Comparison of ENCODE assay signal across 30 cellular contexts in genomic region chr7:128197586-128197985, GRCh38. TPM values are rescaled to one million over a fixed set of nuclear protein-coding genes. Genes with fewer than 3 reads are reported as not detected.
DNase-seq lines count a peak whose midpoint lies in the region; ATAC-seq and TF ChIP-seq lines count a peak whose summit lies in the region.
"Had no signal": no experiment of that assay in that cellular context is flagged by ENCODE, and none has a peak within 500 bp of the region (broad histone marks: within the 10 kb centered on the region; RNA-seq: fewer than 3 reads in every experiment).

No MANE protein-coding gene starts in this region.

- H3K27me3 Mint-ChIP-seq in activated T-cell treated with anti-CD3 and anti-CD28 coated beads, Interleukin-2, amount 50 U/mL, for 72 hours (ENCODE audit: low read depth): peaks cover 33% of the 10 kb centered on the region

- H3F3A ChIP-seq in GM23248 (ENCODE audit: insufficient read depth): no peaks in the 10 kb centered on the region

- H3K27ac ChIP-seq in GM23248 (no peak overlapping the region), SJCRH30 (no peak overlapping the region), A673 (ENCODE audit: low read depth, low read length, poor library complexity, severe bottlenecking) (no peak overlapping the region)
- H3K27ac ChIP-seq: C4-2B, left ventricle myocardium inferior, PC-9, right atrium auricular region, testis had no signal

- no peak overlapping the region for H3K4me2 ChIP-seq in GM23248 (ENCODE audit: unreplicated experiment)
- H3K4me2 ChIP-seq: PC-9 had no signal

- peaks cover 7 to 15% of the 10 kb centered on the region in 2 donors for H3K9me3 Mint-ChIP-seq in activated T-cell treated with anti-CD3 and anti-CD28 coated beads, Interleukin-2, amount 50 U/mL, for 72 hours

- no peaks in the 10 kb centered on the region for H3K4me1 ChIP-seq in GM23248 (ENCODE audit: insufficient read depth)
- H3K4me1 ChIP-seq in SJCRH30: no peaks in the 10 kb centered on the region
- H3K4me1 ChIP-seq in A673 (ENCODE audit: insufficient read depth, low read length, poor library complexity, severe bottlenecking): no peaks in the 10 kb centered on the region

- no peaks in the 10 kb centered on the region for H3K9me2 ChIP-seq in GM23248 (ENCODE audit: insufficient read depth)

- no peaks in the 10 kb centered on the region for H4K20me1 ChIP-seq in GM23248 (ENCODE audit: insufficient read depth)

- H3K4me3 Mint-ChIP-seq in activated T-cell treated with anti-CD3 and anti-CD28 coated beads, Interleukin-2, amount 50 U/mL, for 72 hours: no peak overlapping the region
- H3K4me3 Mint-ChIP-seq: activated naive CD8-positive, alpha-beta T cell; IgD-negative memory B cell; immature natural killer cell; naive thymus-derived CD8-positive, alpha-beta T cell; stimulated activated naive B cell treated with anti-CD40 and anti-IgM and Interleukin-4, amounts not matched to agents 10 μg/mL and 1 μg/mL and 100 μg/mL, for 72 hours had no signal

- H3K4me3 ChIP-seq in GM23248: no peak overlapping the region
- H3K4me3 ChIP-seq in SJCRH30: no peak overlapping the region
- H3K4me3 ChIP-seq in A673 (ENCODE audit: low read depth, low read length, poor library complexity, severe bottlenecking): no peak overlapping the region
- H3K4me3 ChIP-seq: left ventricle myocardium inferior, PC-9, right atrium auricular region, testis had no signal

- peak; percentile 81 for DNase-seq in AG08396 (ENCODE audit: low spot score)
- DNase-seq in GM23248: peak; percentile 71
- peak; percentile 19 to 27 for DNase-seq in SJCRH30
- DNase-seq in islet precursor cell: peak; percentile 49
- no peak for DNase-seq in A673 (ENCODE audit: low spot score)
- DNase-seq in activated T-cell treated with anti-CD3 and anti-CD28 coated beads, Interleukin-2, amount 50 U/mL, for 72 hours: no peak
- no peak for DNase-seq in iPS-NIHi7 (ENCODE audit: extremely low spot score)
- DNase-seq: ACHN; Calu3; caudate nucleus; DND-41; immature natural killer cell; left ventricle myocardium inferior; naive thymus-derived CD8-positive, alpha-beta T cell; NCI-H1436; occipital lobe; PC-9; stimulated activated CD4-positive, alpha-beta T cell treated with anti-CD3 and anti-CD28 coated beads, Interleukin-4, amount 100 ng/mL, for 24 hours; stimulated activated naive B cell treated with anti-CD40 and anti-IgM and Interleukin-4, amounts not matched to agents 10 μg/mL and 1 μg/mL and 100 μg/mL, for 72 hours; T-helper 1 cell; testis had no signal

- peaks cover 25% of the 10 kb centered on the region for H3K27me3 ChIP-seq in GM23248 (replicated peaks; ENCODE audit: insufficient read depth)
- H3K27me3 ChIP-seq in SJCRH30: peaks cover 7% of the 10 kb centered on the region
- peaks cover 28% of the 10 kb centered on the region for H3K27me3 ChIP-seq in A673 (replicated peaks; ENCODE audit: insufficient read depth, low read depth, low read length, poor library complexity)
- H3K27me3 ChIP-seq: testis had no signal

- H3K4me1 Mint-ChIP-seq in activated T-cell treated with anti-CD3 and anti-CD28 coated beads, Interleukin-2, amount 50 U/mL, for 72 hours (ENCODE audit: low read depth): peaks cover 18% of the 10 kb centered on the region

- POLR2A ChIA-PET in A673 (lab: Charles Lee; ENCODE audit: low non-redundant PET): no interaction called here

- no peak overlapping the region for H3K9ac ChIP-seq in GM23248

- H3K36me3 Mint-ChIP-seq in activated T-cell treated with anti-CD3 and anti-CD28 coated beads, Interleukin-2, amount 50 U/mL, for 72 hours (ENCODE audit: insufficient read depth in 2 of 2): peaks cover 11 to 19% of the 10 kb centered on the region in 2 donors

- BruUV-seq in A673 (replicated peaks; lab: Mats Ljungman, UMichigan): no TSS peak

- no peak overlapping the region for H3K27ac Mint-ChIP-seq in activated T-cell treated with anti-CD3 and anti-CD28 coated beads, Interleukin-2, amount 50 U/mL, for 72 hours
- H3K27ac Mint-ChIP-seq: activated naive CD8-positive, alpha-beta T cell; immature natural killer cell; naive thymus-derived CD8-positive, alpha-beta T cell; stimulated activated naive B cell treated with anti-CD40 and anti-IgM and Interleukin-4, amounts not matched to agents 10 μg/mL and 1 μg/mL and 100 μg/mL, for 72 hours had no signal

- intact Hi-C loops in A673 (cut with micrococcal nuclease; ENCODE audit: unreplicated experiment): no loop called here

- no peaks in the 10 kb centered on the region for H3K36me3 ChIP-seq in GM23248 (ENCODE audit: low read depth)
- peaks cover 2% of the 10 kb centered on the region; the same call in 1 of the 2 replicates for H3K36me3 ChIP-seq in SJCRH30
- no peaks in the 10 kb centered on the region for H3K36me3 ChIP-seq in A673 (ENCODE audit: insufficient read depth, low read length, poor library complexity, severe bottlenecking)
- H3K36me3 ChIP-seq: left ventricle myocardium inferior, right atrium auricular region had no signal

- CTCF ChIA-PET in A673 (lab: Charles Lee): no interaction called here

- 75 to 91% methylated on average over 1 of the region's 1 CpG for WGBS in GM23248 (ENCODE audit: low coverage in 1 of 2, low lambda C conversion rate in 2 of 2, missing lambda C conversion rate in 2 of 2), 2 experiments

- no peak for TF ChIP-seq CTCF in A673 (conservative IDR thresholded peaks at IDR 0.05; ENCODE audit: low read depth, low read length)

- in situ Hi-C loops in GM23248 (cut with MboI): no loop called here

- H3K9me3 ChIP-seq in GM23248 (ENCODE audit: low read depth) (peaks cover 11% of the 10 kb centered on the region), SJCRH30 (replicated peaks) (peaks cover 10% of the 10 kb centered on the region), A673 (ENCODE audit: low read depth, low read length, poor library complexity, severe bottlenecking) (peaks cover 22% of the 10 kb centered on the region)
- H3K9me3 ChIP-seq: testis had no signal

- no peak for ATAC-seq in GM19324 (IDR thresholded peaks at IDR 0.05; ENCODE audit: low FRiP score, unreplicated experiment)
- no peak for ATAC-seq in activated T-cell treated with anti-CD3 and anti-CD28 coated beads, Interleukin-2, amount 50 U/mL, for 72 hours (replicated peaks in 1 of 2)
- ATAC-seq: naive thymus-derived CD8-positive, alpha-beta T cell; stimulated activated naive B cell treated with anti-CD40 and anti-IgM and Interleukin-4, amounts not matched to agents 10 μg/mL and 1 μg/mL and 100 μg/mL, for 72 hours had no signal

- no peak overlapping the region for H2AFZ ChIP-seq in GM23248
- H2AFZ ChIP-seq: PC-9 had no signal

- H3K79me2 ChIP-seq in GM23248 (ENCODE audit: insufficient read depth): no peaks in the 10 kb centered on the region

RNA-seq across cellular contexts. Expression of gene LEP, which starts 43.5 kb away (rescaled TPM):
- total RNA-seq in GM23248 (2014; rRNA removed; shearing (Covaris generic)): 0.22 TPM in 1 of 2 replicates, not detected in the other
- polyA plus RNA-seq in GM23248 (2016; fragmentation: Nextera tagmentation; extraction: Ambion mirVana): 0.09 and 0.11 TPM in 2 replicates
- not detected in 2 replicates for total RNA-seq in SJCRH30 (2014; rRNA removed; shearing (Covaris generic))
- not detected in 2 replicates for total RNA-seq in A673 (2021)
- total RNA-seq in activated T-cell treated with anti-CD3 and anti-CD28 coated beads, Interleukin-2, amount 50 U/mL, for 72 hours: not detected
- total RNA-seq: astrocyte; Calu3; dermis microvascular lymphatic vessel endothelial cell; endothelial cell of umbilical vein; naive thymus-derived CD8-positive, alpha-beta T cell; NCI-H460; occipital lobe; PC-9 had no signal
- polyA plus RNA-seq: endothelial cell of umbilical vein; IgD-negative memory B cell; immature natural killer cell; naive thymus-derived CD8-positive, alpha-beta T cell had no signal

Comparison
In these comparisons a context has a peak if more than half of its experiments do, and no peak if none do; other contexts are left out.
1. DNase-seq: peak in AG08396 (single experiment), GM23248 (single experiment), SJCRH30 (2 of 2) and islet precursor cell (single experiment); none in A673 (single experiment), activated T-cell treated with anti-CD3 and anti-CD28 coated beads, Interleukin-2, amount 50 U/mL, for 72 hours (0 of 2) and iPS-NIHi7 (single experiment).